ENCODE assay signal across 8 cellular contexts in the genomic region with DNA sequence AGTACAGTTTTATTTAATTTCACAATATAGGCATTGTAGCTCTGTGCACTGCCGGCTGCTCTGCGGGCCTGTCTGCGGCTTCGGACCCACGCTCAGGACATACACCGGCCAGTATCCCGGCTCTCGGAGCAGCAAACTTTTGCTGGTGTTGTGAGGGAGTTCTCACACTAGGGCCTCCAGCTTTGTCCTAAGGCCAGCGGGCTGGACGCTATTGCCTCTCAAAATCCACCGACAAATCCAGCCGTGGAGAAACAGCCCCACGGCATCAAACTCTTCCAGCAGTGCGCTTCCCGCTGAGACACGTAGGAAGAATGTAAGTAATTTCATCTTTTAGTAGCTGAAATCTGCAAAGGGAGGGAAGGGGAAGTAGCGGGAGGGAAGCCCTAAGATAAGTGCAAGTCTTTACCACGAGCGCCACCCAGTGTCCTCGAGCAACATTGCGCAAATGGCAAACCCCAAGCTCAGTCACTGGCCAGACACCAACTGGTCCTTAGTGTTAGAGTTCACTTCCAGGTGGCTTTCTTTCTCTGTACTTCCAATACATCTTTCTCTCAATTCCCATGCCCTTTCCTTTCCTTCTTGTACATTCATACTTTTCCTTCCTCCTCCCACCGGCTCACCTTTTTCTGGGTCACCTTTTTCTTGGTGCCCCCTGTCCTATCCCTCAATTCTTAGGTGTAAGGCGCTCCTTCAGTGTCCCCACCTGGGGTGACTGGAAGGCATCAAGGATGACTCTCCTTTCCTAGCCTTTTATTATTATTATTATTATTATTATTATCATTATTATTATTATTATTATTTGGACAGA. TPM values are rescaled to one million over a fixed set of nuclear protein-coding genes. Genes with fewer than 3 reads are reported as not detected.
A peak's percentile ranks its signal among the peaks of the same experiment; 100 is the strongest.
DNase-seq lines count a peak whose midpoint lies in the region; ATAC-seq, FAIRE-seq and TF ChIP-seq lines count a peak whose summit lies in the region.

No MANE protein-coding gene starts in this region.

- H3K27me3 ChIP-seq in thoracic aorta (replicated peaks; ENCODE audit: insufficient read depth), result peaks cover under 1% of the 10 kb centered on the region

- H3K4me3 ChIP-seq in foreskin fibroblast (ENCODE audit: low read depth in 1 of 2, low read length in 2 of 2) (peak overlapping the region; percentile 37 to 56), thoracic aorta (peak overlapping the region; percentile 64)

- DNase-seq in DMS 273 (lab: John Stamatoyannopoulos, UW; ENCODE audit: unreplicated experiment), result peak; percentile 94
- DNase-seq in HTR-8/SVneo (ENCODE audit: insufficient read length, low spot score), result peak; percentile 40
- peak; percentile 82 for DNase-seq in RKO (ENCODE audit: low spot score)
- DNase-seq in activated T-helper 9 cell treated with anti-CD3 and anti-CD28 coated beads, Interleukin-2, amount 50 U/mL, for 16 hours (ENCODE audit: low read depth), result peak; percentile 42
- peak; percentile 80 to 92 for DNase-seq in foreskin fibroblast
- DNase-seq in non-pigmented ciliary epithelial cell (ENCODE audit: low read depth), result peak; percentile 67
- DNase-seq in thoracic aorta (ENCODE audit: low spot score), result no peak

- TF ChIP-seq CTCF in foreskin fibroblast (IDR thresholded peaks at IDR 0.05; ENCODE audit: low read depth, low read length) (peak; percentile 91), thoracic aorta (IDR thresholded peaks at IDR 0.05) (peak; percentile 83)

- H3K36me3 ChIP-seq in thoracic aorta, result no peaks in the 10 kb centered on the region

- peaks cover 10 to 31% of the 10 kb centered on the region in 2 donors for H3K4me1 ChIP-seq in thoracic aorta (ENCODE audit: control insufficient read depth in 1 of 2, low read depth in 2 of 2)

- no peak overlapping the region for H3K27ac ChIP-seq in thoracic aorta

- ATAC-seq in GM21367 (IDR thresholded peaks at IDR 0.05; ENCODE audit: unreplicated experiment), result peak; percentile 94
- peak; percentile 41 for ATAC-seq in thoracic aorta (ENCODE audit: insufficient number of reproducible peaks, low FRiP score, low read depth)

- FAIRE-seq in HTR-8/SVneo (lab: Jason Lieb, UNC), result no peak

- no peaks in the 10 kb centered on the region for H3K9me3 ChIP-seq in thoracic aorta

RNA-seq across cellular contexts. Expression of gene DLX5, which starts 3.0 kb away (rescaled TPM):
- under 1 TPM in 1 of 2 donors, not detected in 1; 0.92 TPM for total RNA-seq in thoracic aorta

RNA-seq across cellular contexts. Expression of gene DLX6, which starts 22.3 kb away (rescaled TPM):
- not detected for total RNA-seq in thoracic aorta
